Comparison of ENCODE assay signal across 18 cellular contexts in genomic region chr3:79056498-79056897, GRCh38.
DNase-seq lines count a peak whose midpoint lies in the region.
"Had no signal": no experiment of that assay in that cellular context is flagged by ENCODE, and none has a peak within 500 bp of the region (broad histone marks: within the 10 kb centered on the region; RNA-seq: fewer than 3 reads in every experiment).

No MANE protein-coding gene starts in this region.

- H3K4me3 ChIP-seq in trophoblast cell (ENCODE audit: low read depth, low read length): no peak overlapping the region
- H3K4me3 ChIP-seq: BLaER1 treated with 17β-estradiol and CSF1 and Interleukin-3, amounts not matched to agents 10 nM and 100 nM; K562 had no signal

- peak overlapping the region; percentile 62 for H4K91ac ChIP-seq in trophoblast cell (ENCODE audit: low read depth, low read length)

- H3K18ac ChIP-seq in trophoblast cell (ENCODE audit: low read length): no peak overlapping the region

- no peak overlapping the region for H2BK12ac ChIP-seq in trophoblast cell (ENCODE audit: low read length)

- whole genome bisulfite sequencing in trophoblast cell (ENCODE audit: extremely low coverage, insufficient coverage, insufficient read length): no CpG with 5 or more reads among the region's 7 CpGs

- POLR2A ChIA-PET in activated CD4-positive, alpha-beta memory T cell treated with anti-CD3 and anti-CD28 coated beads for 36 hours (lab: Charles Lee): no interaction called here

- no peak overlapping the region for H2AFZ ChIP-seq in trophoblast cell (ENCODE audit: insufficient read depth, low read length, poor library complexity)

- H3K27me3 ChIP-seq in trophoblast cell (ENCODE audit: insufficient read depth, low read length): no peaks in the 10 kb centered on the region
- H3K27me3 ChIP-seq: BLaER1 treated with 17β-estradiol and CSF1 and Interleukin-3, amounts not matched to agents 10 nM and 100 nM had no signal

- H3K4ac ChIP-seq in trophoblast cell (ENCODE audit: low read depth, low read length): no peak overlapping the region

- H3K27me3 Mint-ChIP-seq in activated CD4-positive, alpha-beta memory T cell treated with anti-CD3 and anti-CD28 coated beads for 36 hours: no peaks in the 10 kb centered on the region
- H3K27me3 Mint-ChIP-seq: CD4-positive, alpha-beta T cell had no signal

- no peak overlapping the region for H3K14ac ChIP-seq in trophoblast cell (ENCODE audit: low read length)

- H2BK120ac ChIP-seq in trophoblast cell (ENCODE audit: insufficient read depth, low read length, poor library complexity): peak overlapping the region; percentile 51

- peaks cover 1% of the 10 kb centered on the region for H3K79me2 ChIP-seq in trophoblast cell (ENCODE audit: control insufficient read depth, insufficient read depth, low read length, poor library complexity)

- H3K23ac ChIP-seq in trophoblast cell (ENCODE audit: low read length): no peak overlapping the region

- H2AK5ac ChIP-seq in trophoblast cell (ENCODE audit: low read length): no peak overlapping the region

- H3K9ac ChIP-seq in trophoblast cell (ENCODE audit: low read length): no peak overlapping the region
- H3K9ac ChIP-seq: BLaER1 treated with 17β-estradiol and CSF1 and Interleukin-3, amounts not matched to agents 10 nM and 100 nM had no signal

- no peak overlapping the region for H3K27ac Mint-ChIP-seq in activated CD4-positive, alpha-beta memory T cell treated with anti-CD3 and anti-CD28 coated beads for 36 hours
- H3K27ac Mint-ChIP-seq: CD4-positive, alpha-beta T cell had no signal

- no peaks in the 10 kb centered on the region for H3K36me3 ChIP-seq in trophoblast cell (ENCODE audit: control insufficient read depth in 1 of 2, insufficient read depth in 2 of 2, low read length in 2 of 2)
- H3K36me3 ChIP-seq: BLaER1 treated with 17β-estradiol and CSF1 and Interleukin-3, amounts not matched to agents 10 nM and 100 nM had no signal

- H2BK5ac ChIP-seq in trophoblast cell (ENCODE audit: low read depth, low read length, poor library complexity): no peak overlapping the region

- intact Hi-C loops in activated CD4-positive, alpha-beta memory T cell treated with anti-CD3 and anti-CD28 coated beads for 36 hours (cut with micrococcal nuclease): no loop called here

- CTCF ChIA-PET in activated CD4-positive, alpha-beta memory T cell treated with anti-CD3 and anti-CD28 coated beads for 36 hours (lab: Charles Lee): no interaction called here

- peaks cover 4 to 6% of the 10 kb centered on the region in 2 experiments for H3K4me1 ChIP-seq in trophoblast cell (ENCODE audit: control insufficient read depth in 1 of 2, insufficient read depth in 2 of 2, low read length in 2 of 2)
- H3K4me1 ChIP-seq: BLaER1 treated with 17β-estradiol and CSF1 and Interleukin-3, amounts not matched to agents 10 nM and 100 nM had no signal

- no peak overlapping the region for H3K4me3 Mint-ChIP-seq in activated CD4-positive, alpha-beta memory T cell treated with anti-CD3 and anti-CD28 coated beads for 36 hours
- H3K4me3 Mint-ChIP-seq: CD4-positive, alpha-beta T cell had no signal

- H4K8ac ChIP-seq in trophoblast cell (ENCODE audit: low read depth, low read length): no peak overlapping the region

- peaks cover 2% of the 10 kb centered on the region for H3K36me3 Mint-ChIP-seq in activated CD4-positive, alpha-beta memory T cell treated with anti-CD3 and anti-CD28 coated beads for 36 hours

- H3K79me1 ChIP-seq in trophoblast cell (ENCODE audit: low read length): peaks cover 6% of the 10 kb centered on the region

- no peak overlapping the region for H4K12ac ChIP-seq in trophoblast cell (ENCODE audit: low read depth, low read length)

- no peaks in the 10 kb centered on the region for H3K9me3 ChIP-seq in trophoblast cell (ENCODE audit: insufficient read depth, low read depth, low read length)

- H3K4me1 Mint-ChIP-seq in activated CD4-positive, alpha-beta memory T cell treated with anti-CD3 and anti-CD28 coated beads for 36 hours (ENCODE audit: low read depth): no peaks in the 10 kb centered on the region

- H3K9me3 Mint-ChIP-seq in activated CD4-positive, alpha-beta memory T cell treated with anti-CD3 and anti-CD28 coated beads for 36 hours: peaks cover 53% of the 10 kb centered on the region

- peak overlapping the region; percentile 83 for H3K27ac ChIP-seq in trophoblast cell (ENCODE audit: low read depth, low read length)
- H3K27ac ChIP-seq: 22Rv1; BLaER1 treated with 17β-estradiol and CSF1 and Interleukin-3, amounts not matched to agents 10 nM and 100 nM had no signal

- DNase-seq in DMS 273 (lab: John Stamatoyannopoulos, UW; ENCODE audit: unreplicated experiment): peak; percentile 27
- DNase-seq in DMS 273 treated with DMSO at 0.1 percent for 48 hours (lab: John Stamatoyannopoulos, UW): no peak
- peak; percentile 53 for DNase-seq in ELF-1 (ENCODE audit: low read depth, low spot score)
- DNase-seq in NCI-H446 treated with DMSO at 0.1 percent for 48 hours (lab: John Stamatoyannopoulos, UW): peak; percentile 86
- peak; percentile 95 to 99 for DNase-seq in trophoblast cell
- DNase-seq in amniotic stem cell (lab: John Stamatoyannopoulos, UW): no peak
- DNase-seq in activated CD4-positive, alpha-beta memory T cell treated with anti-CD3 and anti-CD28 coated beads for 36 hours: no peak
- DNase-seq: AML-193; Calu3; CD4-positive, alpha-beta T cell; DMS153; DMS79 treated with DMSO at 0.1 percent for 48 hours; EL; GDM1; HCEC 1CT had no signal

- H3K4me2 ChIP-seq in trophoblast cell (ENCODE audit: low read length): no peak overlapping the region
- H3K4me2 ChIP-seq: BLaER1 treated with 17β-estradiol and CSF1 and Interleukin-3, amounts not matched to agents 10 nM and 100 nM had no signal

Comparison
In these comparisons a context has a peak if more than half of its experiments do, and no peak if none do; other contexts are left out.
1. DNase-seq: peak in DMS 273 (single experiment), ELF-1 (single experiment), NCI-H446 treated with DMSO at 0.1 percent for 48 hours (single experiment) and trophoblast cell (2 of 2); none in DMS 273 treated with DMSO at 0.1 percent for 48 hours (single experiment), amniotic stem cell (single experiment) and activated CD4-positive, alpha-beta memory T cell treated with anti-CD3 and anti-CD28 coated beads for 36 hours (single experiment).